1 cellular context compared by ENCODE assay signal in the genomic region with DNA sequence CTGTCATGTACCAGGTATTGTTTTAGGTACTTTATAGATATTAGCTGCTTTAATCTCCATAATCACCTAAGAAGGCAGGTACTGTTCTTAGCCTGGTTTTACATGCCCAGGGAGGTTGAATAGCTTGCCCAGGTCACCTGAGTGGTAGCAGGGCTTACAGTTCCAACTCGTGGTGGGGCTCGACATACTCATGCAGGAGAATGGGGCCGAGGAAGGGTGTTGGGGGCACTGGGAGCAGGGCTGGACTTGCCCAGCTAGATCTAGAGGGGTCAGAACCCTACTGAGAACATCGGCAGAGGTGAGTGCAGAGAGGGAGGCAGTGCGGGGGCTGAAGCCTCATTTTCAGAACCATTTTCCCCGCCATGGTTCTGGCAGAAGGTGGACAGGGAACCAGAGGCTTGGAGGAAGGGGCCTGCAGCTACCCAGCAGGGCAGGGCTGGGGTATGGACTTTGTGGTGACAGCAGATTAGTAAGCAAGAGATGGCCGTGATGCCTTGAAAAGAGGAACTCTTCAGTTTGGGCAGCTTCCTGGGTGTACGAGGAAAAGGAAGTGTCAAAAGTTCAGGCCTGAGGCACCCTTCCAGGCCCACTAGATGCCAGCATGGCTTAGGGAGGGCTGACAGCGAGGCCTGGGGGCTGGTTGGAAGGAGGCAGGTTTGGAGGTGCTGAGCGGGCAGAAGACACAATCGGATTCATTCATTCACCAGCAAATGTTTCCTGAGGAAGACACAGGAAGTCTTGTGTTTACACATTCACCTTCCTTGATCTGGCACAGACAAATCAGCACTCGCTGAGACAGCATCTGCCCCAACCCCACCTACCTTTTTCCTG.
TF ChIP-seq lines count a peak whose summit lies in the region.

No MANE protein-coding gene starts in this region.

TF ChIP-seq in H1, 55 proteins besides CTCF, POLR2A, EP300 and RAD21:
- TF ChIP-seq, protein P1, sequence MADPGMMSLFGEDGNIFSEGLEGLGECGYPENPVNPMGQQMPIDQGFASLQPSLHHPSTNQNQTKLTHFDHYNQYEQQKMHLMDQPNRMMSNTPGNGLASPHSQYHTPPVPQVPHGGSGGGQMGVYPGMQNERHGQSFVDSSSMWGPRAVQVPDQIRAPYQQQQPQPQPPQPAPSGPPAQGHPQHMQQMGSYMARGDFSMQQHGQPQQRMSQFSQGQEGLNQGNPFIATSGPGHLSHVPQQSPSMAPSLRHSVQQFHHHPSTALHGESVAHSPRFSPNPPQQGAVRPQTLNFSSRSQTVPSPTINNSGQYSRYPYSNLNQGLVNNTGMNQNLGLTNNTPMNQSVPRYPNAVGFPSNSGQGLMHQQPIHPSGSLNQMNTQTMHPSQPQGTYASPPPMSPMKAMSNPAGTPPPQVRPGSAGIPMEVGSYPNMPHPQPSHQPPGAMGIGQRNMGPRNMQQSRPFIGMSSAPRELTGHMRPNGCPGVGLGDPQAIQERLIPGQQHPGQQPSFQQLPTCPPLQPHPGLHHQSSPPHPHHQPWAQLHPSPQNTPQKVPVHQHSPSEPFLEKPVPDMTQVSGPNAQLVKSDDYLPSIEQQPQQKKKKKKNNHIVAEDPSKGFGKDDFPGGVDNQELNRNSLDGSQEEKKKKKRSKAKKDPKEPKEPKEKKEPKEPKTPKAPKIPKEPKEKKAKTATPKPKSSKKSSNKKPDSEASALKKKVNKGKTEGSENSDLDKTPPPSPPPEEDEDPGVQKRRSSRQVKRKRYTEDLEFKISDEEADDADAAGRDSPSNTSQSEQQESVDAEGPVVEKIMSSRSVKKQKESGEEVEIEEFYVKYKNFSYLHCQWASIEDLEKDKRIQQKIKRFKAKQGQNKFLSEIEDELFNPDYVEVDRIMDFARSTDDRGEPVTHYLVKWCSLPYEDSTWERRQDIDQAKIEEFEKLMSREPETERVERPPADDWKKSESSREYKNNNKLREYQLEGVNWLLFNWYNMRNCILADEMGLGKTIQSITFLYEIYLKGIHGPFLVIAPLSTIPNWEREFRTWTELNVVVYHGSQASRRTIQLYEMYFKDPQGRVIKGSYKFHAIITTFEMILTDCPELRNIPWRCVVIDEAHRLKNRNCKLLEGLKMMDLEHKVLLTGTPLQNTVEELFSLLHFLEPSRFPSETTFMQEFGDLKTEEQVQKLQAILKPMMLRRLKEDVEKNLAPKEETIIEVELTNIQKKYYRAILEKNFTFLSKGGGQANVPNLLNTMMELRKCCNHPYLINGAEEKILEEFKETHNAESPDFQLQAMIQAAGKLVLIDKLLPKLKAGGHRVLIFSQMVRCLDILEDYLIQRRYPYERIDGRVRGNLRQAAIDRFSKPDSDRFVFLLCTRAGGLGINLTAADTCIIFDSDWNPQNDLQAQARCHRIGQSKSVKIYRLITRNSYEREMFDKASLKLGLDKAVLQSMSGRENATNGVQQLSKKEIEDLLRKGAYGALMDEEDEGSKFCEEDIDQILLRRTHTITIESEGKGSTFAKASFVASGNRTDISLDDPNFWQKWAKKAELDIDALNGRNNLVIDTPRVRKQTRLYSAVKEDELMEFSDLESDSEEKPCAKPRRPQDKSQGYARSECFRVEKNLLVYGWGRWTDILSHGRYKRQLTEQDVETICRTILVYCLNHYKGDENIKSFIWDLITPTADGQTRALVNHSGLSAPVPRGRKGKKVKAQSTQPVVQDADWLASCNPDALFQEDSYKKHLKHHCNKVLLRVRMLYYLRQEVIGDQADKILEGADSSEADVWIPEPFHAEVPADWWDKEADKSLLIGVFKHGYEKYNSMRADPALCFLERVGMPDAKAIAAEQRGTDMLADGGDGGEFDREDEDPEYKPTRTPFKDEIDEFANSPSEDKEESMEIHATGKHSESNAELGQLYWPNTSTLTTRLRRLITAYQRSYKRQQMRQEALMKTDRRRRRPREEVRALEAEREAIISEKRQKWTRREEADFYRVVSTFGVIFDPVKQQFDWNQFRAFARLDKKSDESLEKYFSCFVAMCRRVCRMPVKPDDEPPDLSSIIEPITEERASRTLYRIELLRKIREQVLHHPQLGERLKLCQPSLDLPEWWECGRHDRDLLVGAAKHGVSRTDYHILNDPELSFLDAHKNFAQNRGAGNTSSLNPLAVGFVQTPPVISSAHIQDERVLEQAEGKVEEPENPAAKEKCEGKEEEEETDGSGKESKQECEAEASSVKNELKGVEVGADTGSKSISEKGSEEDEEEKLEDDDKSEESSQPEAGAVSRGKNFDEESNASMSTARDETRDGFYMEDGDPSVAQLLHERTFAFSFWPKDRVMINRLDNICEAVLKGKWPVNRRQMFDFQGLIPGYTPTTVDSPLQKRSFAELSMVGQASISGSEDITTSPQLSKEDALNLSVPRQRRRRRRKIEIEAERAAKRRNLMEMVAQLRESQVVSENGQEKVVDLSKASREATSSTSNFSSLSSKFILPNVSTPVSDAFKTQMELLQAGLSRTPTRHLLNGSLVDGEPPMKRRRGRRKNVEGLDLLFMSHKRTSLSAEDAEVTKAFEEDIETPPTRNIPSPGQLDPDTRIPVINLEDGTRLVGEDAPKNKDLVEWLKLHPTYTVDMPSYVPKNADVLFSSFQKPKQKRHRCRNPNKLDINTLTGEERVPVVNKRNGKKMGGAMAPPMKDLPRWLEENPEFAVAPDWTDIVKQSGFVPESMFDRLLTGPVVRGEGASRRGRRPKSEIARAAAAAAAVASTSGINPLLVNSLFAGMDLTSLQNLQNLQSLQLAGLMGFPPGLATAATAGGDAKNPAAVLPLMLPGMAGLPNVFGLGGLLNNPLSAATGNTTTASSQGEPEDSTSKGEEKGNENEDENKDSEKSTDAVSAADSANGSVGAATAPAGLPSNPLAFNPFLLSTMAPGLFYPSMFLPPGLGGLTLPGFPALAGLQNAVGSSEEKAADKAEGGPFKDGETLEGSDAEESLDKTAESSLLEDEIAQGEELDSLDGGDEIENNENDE (IDR thresholded peaks at IDR 0.05; ENCODE audit: insufficient replicate concordance, low read length), result no peak
- TF ChIP-seq JUN (IDR thresholded peaks at IDR 0.05; ENCODE audit: low read depth, low read length), result no peak
- TF ChIP-seq BRCA1 (IDR thresholded peaks at IDR 0.05; ENCODE audit: low read depth, low read length), result no peak
- TF ChIP-seq TAF1 (IDR thresholded peaks at IDR 0.05; ENCODE audit: low read depth, low read length), result no peak
- TF ChIP-seq, protein P2, sequence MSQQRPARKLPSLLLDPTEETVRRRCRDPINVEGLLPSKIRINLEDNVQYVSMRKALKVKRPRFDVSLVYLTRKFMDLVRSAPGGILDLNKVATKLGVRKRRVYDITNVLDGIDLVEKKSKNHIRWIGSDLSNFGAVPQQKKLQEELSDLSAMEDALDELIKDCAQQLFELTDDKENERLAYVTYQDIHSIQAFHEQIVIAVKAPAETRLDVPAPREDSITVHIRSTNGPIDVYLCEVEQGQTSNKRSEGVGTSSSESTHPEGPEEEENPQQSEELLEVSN (IDR thresholded peaks at IDR 0.05), result no peak
- TF ChIP-seq SAP30 (IDR thresholded peaks at IDR 0.05; ENCODE audit: insufficient read depth, insufficient replicate concordance, low read length), result no peak
- TF ChIP-seq KDM4A (IDR thresholded peaks at IDR 0.05; ENCODE audit: low read depth, low read length, severe bottlenecking), result no peak
- no peak for TF ChIP-seq CHD1 (IDR thresholded peaks at IDR 0.05; ENCODE audit: low read depth, low read length)
- TF ChIP-seq SP1 (IDR thresholded peaks at IDR 0.05; ENCODE audit: low read depth, low read length), result no peak
- TF ChIP-seq TAF7 (optimal IDR thresholded peaks at IDR 0.05; ENCODE audit: borderline replicate concordance, low read depth, low read length), result no peak
- no peak for TF ChIP-seq POLR2AphosphoS5 (IDR thresholded peaks at IDR 0.05; ENCODE audit: low read depth, low read length)
- no peak for TF ChIP-seq KDM1A (IDR thresholded peaks at IDR 0.05; ENCODE audit: borderline replicate concordance, low read length)
